25 cellular contexts compared by ENCODE assay signal in genomic region chr1:110298991-110299390, GRCh38. TPM values are rescaled to one million over a fixed set of nuclear protein-coding genes. Genes with fewer than 3 reads are reported as not detected.
DNase-seq lines count a peak whose midpoint lies in the region; TF ChIP-seq lines count a peak whose summit lies in the region.
"Had no signal": no experiment of that assay in that cellular context is flagged by ENCODE, and none has a peak within 500 bp of the region (broad histone marks: within the 10 kb centered on the region; RNA-seq: fewer than 3 reads in every experiment).

No MANE protein-coding gene starts in this region.

- H2AFZ ChIP-seq in OCI-LY7 (ENCODE audit: low read length): no peak overlapping the region
- H2AFZ ChIP-seq: PC-9 had no signal

- H3K4me3 ChIP-seq in BJ (ENCODE audit: low read depth, low read length) (no peak overlapping the region), OCI-LY7 (ENCODE audit: low read depth, low read length, poor library complexity, severe bottlenecking) (no peak overlapping the region)
- H3K4me3 ChIP-seq: A549, BLaER1, K562, PC-9, SJSA1 had no signal

- H3K4me2 ChIP-seq in OCI-LY7 (ENCODE audit: low read length): no peak overlapping the region
- H3K4me2 ChIP-seq: A549, BLaER1, PC-9 had no signal

- H4K20me1 ChIP-seq in OCI-LY7 (ENCODE audit: insufficient read depth, low read length): no peaks in the 10 kb centered on the region; the same call in 1 of the 2 replicates
- H4K20me1 ChIP-seq: BLaER1 had no signal

- H3K4me1 ChIP-seq in OCI-LY7 (ENCODE audit: insufficient read depth, low read length, poor library complexity, severe bottlenecking): no peaks in the 10 kb centered on the region
- H3K4me1 ChIP-seq: A549, BLaER1, SJSA1 had no signal

- H3K36me3 ChIP-seq in BJ (ENCODE audit: control insufficient read depth, insufficient read depth, low read length): no peaks in the 10 kb centered on the region
- no peaks in the 10 kb centered on the region for H3K36me3 ChIP-seq in OCI-LY7 (ENCODE audit: insufficient read depth, low read length)
- H3K36me3 ChIP-seq: BLaER1, SJSA1 had no signal

- peak; percentile 15 for DNase-seq in BJ (ENCODE audit: low read depth)
- DNase-seq in HT1080 (ENCODE audit: low read depth): peak; percentile 13
- peak; percentile 41 for DNase-seq in inferior parietal cortex (ENCODE audit: extremely low spot score)
- DNase-seq in GF-D8 (lab: John Stamatoyannopoulos, UW): no peak
- no peak for DNase-seq in OCI-LY7 (ENCODE audit: low spot score)
- DNase-seq in HPDE6-E6E7 (ENCODE audit: extremely low spot score): no peak
- no peak for DNase-seq in NCI-H187 (lab: John Stamatoyannopoulos, UW)
- DNase-seq: CD4-positive, CD25-positive, alpha-beta regulatory T cell; GDM1; Kasumi-1; NCI-H1092 treated with DMSO at 0.1 percent for 48 hours; NCI-H1436; NCI-H1930; NCI-H2107; NCI-H524; NCI-H748 treated with DMSO at 0.1 percent for 48 hours; NK-92 treated with Interleukin-12 subunit alpha and Interleukin-12 subunit beta, amount 100 ng/mL, for 24 hours; PC-9; Right ventricle myocardium superior; RPMI8226 had no signal

- H3K27ac ChIP-seq in OCI-LY7 (ENCODE audit: low read depth, low read length, poor library complexity, severe bottlenecking): no peak overlapping the region
- H3K27ac ChIP-seq: A549, BLaER1, HL-60, PC-9, SJSA1 had no signal

- no peaks in the 10 kb centered on the region for H3K79me2 ChIP-seq in OCI-LY7 (ENCODE audit: insufficient read depth, low read depth, low read length)

- CTCF ChIA-PET in BJ (lab: Yijun Ruan, JAX): interaction anchor here (0.7 to 26.3 kb wide), 5 partner anchors 9 to 90 kb away, joined by 3 to 1014 read pairs (median 3); partner anchors contain the start of gene KCNC4
- CTCF ChIA-PET in OCI-LY7 (lab: Charles Lee; ENCODE audit: unreplicated experiment): no interaction called here

- no peaks in the 10 kb centered on the region for H3K9me2 ChIP-seq in OCI-LY7 (ENCODE audit: insufficient read depth, low read length)

- TF ChIP-seq CTCF in BJ (IDR thresholded peaks at IDR 0.05; ENCODE audit: insufficient read depth, low read depth, low read length): no peak
- no peak for TF ChIP-seq CTCF in OCI-LY7 (conservative IDR thresholded peaks at IDR 0.05; ENCODE audit: low read length)

- POLR2A ChIA-PET in BJ (lab: Charles Lee) (no interaction called here), OCI-LY7 (lab: Charles Lee) (interaction anchor here (0.6 to 0.7 kb wide), 2 partner anchors 8 to 112 kb away, joined by 3 to 5 read pairs; no protein-coding TSS in a partner anchor)

- intact Hi-C loops in OCI-LY7 (cut with micrococcal nuclease; ENCODE audit: unreplicated experiment): no loop called here

- BruUV-seq in OCI-LY7 (replicated peaks; lab: Mats Ljungman, UMichigan): no TSS peak

- no peaks in the 10 kb centered on the region for H3K9me3 ChIP-seq in OCI-LY7 (ENCODE audit: low read length)
- H3K9me3 ChIP-seq: A549, BLaER1, SJSA1 had no signal

- no peaks in the 10 kb centered on the region; the same call in none of the 2 replicates for H3K27me3 ChIP-seq in BJ (ENCODE audit: control insufficient read depth, insufficient read depth, low read length)
- H3K27me3 ChIP-seq: BLaER1 had no signal

RNA-seq across cellular contexts. Expression of gene RBM15, which starts 40.2 kb away (rescaled TPM):
- 9.7 and 10.2 TPM in 2 replicates for polyA plus RNA-seq in BJ (2011; rRNA removed)
- polyA minus RNA-seq in BJ (2011; rRNA and poly(A)+ RNA removed): 37.2 and 56.9 TPM in 2 replicates
- total RNA-seq in HT1080 (2014; rRNA removed; shearing (Covaris generic)): 31.8 and 33.6 TPM in 2 replicates
- polyA plus RNA-seq in HT1080 (2015; cell fraction: cytosol; rRNA removed): 8.6 and 11.2 TPM in 2 replicates
- 25.2 TPM in 2 replicates for polyA plus RNA-seq in HT1080 (2015; cell fraction: nucleus; rRNA removed)
- 221 and 231 TPM in 2 replicates for total RNA-seq in OCI-LY7 (2014; rRNA removed; shearing (Covaris generic))
- total RNA-seq in OCI-LY7 (2022): 119 and 137 TPM in 2 replicates

Comparison
In these comparisons a context has a peak if more than half of its experiments do, and no peak if none do; other contexts are left out.
1. DNase-seq: peak in BJ (single experiment), HT1080 (single experiment) and inferior parietal cortex (single experiment); none in GF-D8 (single experiment), OCI-LY7 (single experiment), HPDE6-E6E7 (single experiment) and NCI-H187 (0 of 2).